ENCODE assay signal across 22 cellular contexts in the genomic region with DNA sequence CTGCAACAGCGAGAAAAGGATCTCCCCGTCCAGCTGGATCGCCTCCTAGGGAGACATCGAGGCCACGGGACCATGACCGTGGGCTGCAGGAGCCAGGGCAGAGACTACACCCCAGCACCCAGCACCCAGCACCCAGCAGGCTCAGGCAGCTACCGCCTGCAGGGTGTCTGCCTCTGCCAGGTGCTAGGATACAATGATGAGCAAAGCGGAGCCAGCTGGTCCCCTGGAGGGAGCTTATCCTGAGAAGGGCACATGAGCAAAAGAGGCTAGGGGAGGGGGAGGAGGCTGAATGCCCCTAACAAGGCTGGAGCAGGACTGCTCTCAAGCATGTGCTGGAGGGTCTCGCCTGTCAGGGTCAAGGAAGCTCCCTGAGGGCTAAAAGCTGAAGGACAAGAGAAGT.
A peak's percentile ranks its signal among the peaks of the same experiment; 100 is the strongest.
DNase-seq lines count a peak whose midpoint lies in the region; ATAC-seq and FAIRE-seq lines count a peak whose summit lies in the region.
"Had no signal": no experiment of that assay in that cellular context is flagged by ENCODE, and none has a peak within 500 bp of the region (broad histone marks: within the 10 kb centered on the region; RNA-seq: fewer than 3 reads in every experiment).

No MANE protein-coding gene starts in this region.

- no peaks in the 10 kb centered on the region for H3K27me3 ChIP-seq in BLaER1
- H3K27me3 ChIP-seq: BE2C, MG63 had no signal

- peaks cover 94% of the 10 kb centered on the region for H3K4me1 ChIP-seq in BLaER1

- no peaks in the 10 kb centered on the region for H3K9me3 Mint-ChIP-seq in central memory CD8-positive, alpha-beta T cell
- H3K9me3 Mint-ChIP-seq: effector memory CD8-positive, alpha-beta T cell; IgD-negative memory B cell; nephron; stimulated activated naive CD8-positive, alpha-beta T cell treated with anti-CD3 and anti-CD28 coated beads, Interleukin-15, amount 100 ng/mL, for 72 hours had no signal

- H3K27me3 Mint-ChIP-seq in central memory CD8-positive, alpha-beta T cell = no peaks in the 10 kb centered on the region
- H3K27me3 Mint-ChIP-seq: effector memory CD8-positive, alpha-beta T cell; IgD-negative memory B cell; progenitor cell of endocrine pancreas; stimulated activated naive CD8-positive, alpha-beta T cell treated with anti-CD3 and anti-CD28 coated beads, Interleukin-15, amount 100 ng/mL, for 72 hours had no signal

- peaks cover 68% of the 10 kb centered on the region for H3K36me3 ChIP-seq in BLaER1
- H3K36me3 ChIP-seq: BE2C, MG63 had no signal

- H3K4me2 ChIP-seq in BLaER1 = peak overlapping the region; percentile 98

- H3K9me3 ChIP-seq in BLaER1 = no peaks in the 10 kb centered on the region
- H3K9me3 ChIP-seq: BE2C, MG63 had no signal

- 0 out of 2 replicates have a peak overlapping the region, but pooled peaks have one; percentile 42 for H3K27ac ChIP-seq in BLaER1

- H3K27ac Mint-ChIP-seq in central memory CD8-positive, alpha-beta T cell (ENCODE audit: low read depth) = peak overlapping the region; percentile 38
- H3K27ac Mint-ChIP-seq: nephron, progenitor cell of endocrine pancreas had no signal

- H4K20me1 ChIP-seq in BLaER1 = no peaks in the 10 kb centered on the region

- H3K4me3 ChIP-seq in BLaER1 = no peak overlapping the region
- H3K4me3 ChIP-seq: GM12878, MG63 had no signal

- FAIRE-seq in GM19239 (lab: Jason Lieb, UNC) = no peak
- FAIRE-seq: GM12878 had no signal

- H3K9ac ChIP-seq in BLaER1 = no peak overlapping the region

- H3K36me3 Mint-ChIP-seq in central memory CD8-positive, alpha-beta T cell (ENCODE audit: insufficient read depth) = peaks cover 27% of the 10 kb centered on the region

- H3K4me1 Mint-ChIP-seq in central memory CD8-positive, alpha-beta T cell = peaks cover 26% of the 10 kb centered on the region

- no peak overlapping the region for H3K4me3 Mint-ChIP-seq in central memory CD8-positive, alpha-beta T cell
- H3K4me3 Mint-ChIP-seq: effector memory CD8-positive, alpha-beta T cell; nephron; stimulated activated naive CD8-positive, alpha-beta T cell treated with anti-CD3 and anti-CD28 coated beads, Interleukin-15, amount 100 ng/mL, for 72 hours had no signal

- DNase-seq in NCI-H2107 treated with DMSO at 0.1 percent for 48 hours (lab: John Stamatoyannopoulos, UW; ENCODE audit: unreplicated experiment) (peak; percentile 21), NCI-H2107 (lab: John Stamatoyannopoulos, UW) (no peak), NCI-H524 (lab: John Stamatoyannopoulos, UW) (peak; percentile 44 to 81), GM19239 (ENCODE audit: insufficient read length, low spot score) (no peak)
- no peak for DNase-seq in central memory CD8-positive, alpha-beta T cell (ENCODE audit: low spot score in 2 of 2)
- DNase-seq in stimulated activated naive CD8-positive, alpha-beta T cell treated with anti-CD3 and anti-CD28 coated beads, Interleukin-15, Interleukin-2, amounts not matched to agents 100 U/mL and 50 U/mL, for 24 hours = no peak
- DNase-seq: activated effector memory CD4-positive, alpha-beta T cell treated with anti-CD3 and anti-CD28 coated beads, Interleukin-2, amount 50 U/mL, for 16 hours; BE2C; effector memory CD8-positive, alpha-beta T cell; glutamatergic neuron; left colon; MG63; NCI-H1694 treated with DMSO at 0.1 percent for 48 hours; stimulated activated CD4-positive, alpha-beta T cell treated with anti-CD3 and anti-CD28 coated beads, Interleukin-1b, Interleukin-23, amount 100 ng/mL, for 48 hours; stimulated activated naive CD8-positive, alpha-beta T cell treated with anti-CD3 and anti-CD28 coated beads, Interleukin-15, amount 100 ng/mL, for 72 hours had no signal

- ATAC-seq in central memory CD8-positive, alpha-beta T cell (replicated peaks; ENCODE audit: extremely low read depth, poor library complexity, severe bottlenecking) = no peak
- no peak for ATAC-seq in stimulated activated naive CD8-positive, alpha-beta T cell treated with anti-CD3 and anti-CD28 coated beads, Interleukin-15, Interleukin-2, amounts not matched to agents 100 U/mL and 50 U/mL, for 24 hours
- no peak for ATAC-seq in GM18868 (IDR thresholded peaks at IDR 0.05; ENCODE audit: unreplicated experiment)
- ATAC-seq: effector memory CD8-positive, alpha-beta T cell; GM12878; left colon; Right ventricle myocardium inferior; stimulated activated naive CD8-positive, alpha-beta T cell treated with anti-CD3 and anti-CD28 coated beads, Interleukin-15, amount 100 ng/mL, for 72 hours had no signal

Comparison
In these comparisons a context has a peak if more than half of its experiments do, and no peak if none do; other contexts are left out.
1. DNase-seq: peak in NCI-H2107 treated with DMSO at 0.1 percent for 48 hours (single experiment) and NCI-H524 (2 of 2); none in NCI-H2107 (single experiment), central memory CD8-positive, alpha-beta T cell (0 of 2), stimulated activated naive CD8-positive, alpha-beta T cell treated with anti-CD3 and anti-CD28 coated beads, Interleukin-15, Interleukin-2, amounts not matched to agents 100 U/mL and 50 U/mL, for 24 hours (single experiment) and GM19239 (single experiment).